In genomic region chr4:6362896-6363295, GRCh38 we compare ENCODE assay signal across 1 cellular context.
A peak's percentile ranks its signal among the peaks of the same experiment; 100 is the strongest.
TF ChIP-seq lines count a peak whose summit lies in the region.

No MANE protein-coding gene starts in this region.

TF ChIP-seq in WTC11, 78 proteins besides CTCF, POLR2A, EP300 and RAD21 (continued from another document):
- TF ChIP-seq ZSCAN18 (CRISPR knock-in tag; IDR thresholded peaks at IDR 0.05), result no peak
- TF ChIP-seq CDX4 (CRISPR knock-in tag; IDR thresholded peaks at IDR 0.05; ENCODE audit: borderline replicate concordance), result no peak
- TF ChIP-seq SOX15 (CRISPR knock-in tag; IDR thresholded peaks at IDR 0.05), result no peak
- no peak for TF ChIP-seq RELA (CRISPR knock-in tag; IDR thresholded peaks at IDR 0.05; ENCODE audit: borderline replicate concordance)
- TF ChIP-seq ZNF671 (CRISPR knock-in tag; IDR thresholded peaks at IDR 0.05), result no peak
- TF ChIP-seq MXD4 (CRISPR knock-in tag; IDR thresholded peaks at IDR 0.05; ENCODE audit: borderline replicate concordance), result no peak
- TF ChIP-seq ZNF512 (CRISPR knock-in tag; IDR thresholded peaks at IDR 0.05; ENCODE audit: borderline replicate concordance), result no peak
- no peak for TF ChIP-seq ATF2 (CRISPR knock-in tag; IDR thresholded peaks at IDR 0.05; ENCODE audit: borderline replicate concordance, low read depth)
- peak; percentile 85; the same call in 1 of the 2 replicates for TF ChIP-seq SMAD4 (CRISPR knock-in tag; IDR thresholded peaks at IDR 0.05)
- TF ChIP-seq, protein P1, sequence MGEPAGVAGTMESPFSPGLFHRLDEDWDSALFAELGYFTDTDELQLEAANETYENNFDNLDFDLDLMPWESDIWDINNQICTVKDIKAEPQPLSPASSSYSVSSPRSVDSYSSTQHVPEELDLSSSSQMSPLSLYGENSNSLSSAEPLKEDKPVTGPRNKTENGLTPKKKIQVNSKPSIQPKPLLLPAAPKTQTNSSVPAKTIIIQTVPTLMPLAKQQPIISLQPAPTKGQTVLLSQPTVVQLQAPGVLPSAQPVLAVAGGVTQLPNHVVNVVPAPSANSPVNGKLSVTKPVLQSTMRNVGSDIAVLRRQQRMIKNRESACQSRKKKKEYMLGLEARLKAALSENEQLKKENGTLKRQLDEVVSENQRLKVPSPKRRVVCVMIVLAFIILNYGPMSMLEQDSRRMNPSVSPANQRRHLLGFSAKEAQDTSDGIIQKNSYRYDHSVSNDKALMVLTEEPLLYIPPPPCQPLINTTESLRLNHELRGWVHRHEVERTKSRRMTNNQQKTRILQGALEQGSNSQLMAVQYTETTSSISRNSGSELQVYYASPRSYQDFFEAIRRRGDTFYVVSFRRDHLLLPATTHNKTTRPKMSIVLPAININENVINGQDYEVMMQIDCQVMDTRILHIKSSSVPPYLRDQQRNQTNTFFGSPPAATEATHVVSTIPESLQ (CRISPR knock-in tag; IDR thresholded peaks at IDR 0.05), result no peak
- no peak for TF ChIP-seq JAZF1 (CRISPR knock-in tag; IDR thresholded peaks at IDR 0.05)
- peak; percentile 74 for TF ChIP-seq ZNF281 (CRISPR knock-in tag; IDR thresholded peaks at IDR 0.05)
- TF ChIP-seq, protein P2, sequence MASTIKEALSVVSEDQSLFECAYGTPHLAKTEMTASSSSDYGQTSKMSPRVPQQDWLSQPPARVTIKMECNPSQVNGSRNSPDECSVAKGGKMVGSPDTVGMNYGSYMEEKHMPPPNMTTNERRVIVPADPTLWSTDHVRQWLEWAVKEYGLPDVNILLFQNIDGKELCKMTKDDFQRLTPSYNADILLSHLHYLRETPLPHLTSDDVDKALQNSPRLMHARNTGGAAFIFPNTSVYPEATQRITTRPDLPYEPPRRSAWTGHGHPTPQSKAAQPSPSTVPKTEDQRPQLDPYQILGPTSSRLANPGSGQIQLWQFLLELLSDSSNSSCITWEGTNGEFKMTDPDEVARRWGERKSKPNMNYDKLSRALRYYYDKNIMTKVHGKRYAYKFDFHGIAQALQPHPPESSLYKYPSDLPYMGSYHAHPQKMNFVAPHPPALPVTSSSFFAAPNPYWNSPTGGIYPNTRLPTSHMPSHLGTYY (CRISPR knock-in tag; IDR thresholded peaks at IDR 0.05), result no peak
- TF ChIP-seq, protein P3, sequence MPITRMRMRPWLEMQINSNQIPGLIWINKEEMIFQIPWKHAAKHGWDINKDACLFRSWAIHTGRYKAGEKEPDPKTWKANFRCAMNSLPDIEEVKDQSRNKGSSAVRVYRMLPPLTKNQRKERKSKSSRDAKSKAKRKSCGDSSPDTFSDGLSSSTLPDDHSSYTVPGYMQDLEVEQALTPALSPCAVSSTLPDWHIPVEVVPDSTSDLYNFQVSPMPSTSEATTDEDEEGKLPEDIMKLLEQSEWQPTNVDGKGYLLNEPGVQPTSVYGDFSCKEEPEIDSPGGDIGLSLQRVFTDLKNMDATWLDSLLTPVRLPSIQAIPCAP (CRISPR knock-in tag; IDR thresholded peaks at IDR 0.05), result peak; percentile 84; the same call in 1 of the 2 replicates
- peak; percentile 88; the same call in 1 of the 2 replicates for TF ChIP-seq ZNF232 (CRISPR knock-in tag; IDR thresholded peaks at IDR 0.05)
- TF ChIP-seq GRHL2 (CRISPR knock-in tag; IDR thresholded peaks at IDR 0.05; ENCODE audit: insufficient replicate concordance, severe bottlenecking), result no peak
- no peak for TF ChIP-seq SP1 (CRISPR knock-in tag; conservative IDR thresholded peaks at IDR 0.05)
- no peak for TF ChIP-seq USF2 (CRISPR knock-in tag; IDR thresholded peaks at IDR 0.05)
- no peak for TF ChIP-seq OVOL2 (CRISPR knock-in tag; IDR thresholded peaks at IDR 0.05; ENCODE audit: borderline replicate concordance)
- 0 out of 2 replicates have a peak, but pooled peaks have one; percentile 77 for TF ChIP-seq JUN (CRISPR knock-in tag; IDR thresholded peaks at IDR 0.05)
- no peak for TF ChIP-seq EMX1 (CRISPR knock-in tag; IDR thresholded peaks at IDR 0.05)
- no peak; the same call in 1 of the 2 replicates for TF ChIP-seq ATF1 (CRISPR knock-in tag; IDR thresholded peaks at IDR 0.05)
- no peak for TF ChIP-seq ZNF121 (CRISPR knock-in tag; IDR thresholded peaks at IDR 0.05)
- no peak for TF ChIP-seq ZNF138 (CRISPR knock-in tag; conservative IDR thresholded peaks at IDR 0.05)
- TF ChIP-seq NFE2L1 (CRISPR knock-in tag; IDR thresholded peaks at IDR 0.05), result peak; percentile 85
- TF ChIP-seq E2F4 (CRISPR knock-in tag; IDR thresholded peaks at IDR 0.05; ENCODE audit: borderline replicate concordance, low read depth), result peak; percentile 69
- no peak for TF ChIP-seq ZNF263 (CRISPR knock-in tag; IDR thresholded peaks at IDR 0.05; ENCODE audit: low read depth)
- TF ChIP-seq ELF4 (CRISPR knock-in tag; IDR thresholded peaks at IDR 0.05; ENCODE audit: low read depth), result no peak
- no peak for TF ChIP-seq ZNF532 (CRISPR knock-in tag; IDR thresholded peaks at IDR 0.05; ENCODE audit: borderline replicate concordance)
- TF ChIP-seq, protein P4, sequence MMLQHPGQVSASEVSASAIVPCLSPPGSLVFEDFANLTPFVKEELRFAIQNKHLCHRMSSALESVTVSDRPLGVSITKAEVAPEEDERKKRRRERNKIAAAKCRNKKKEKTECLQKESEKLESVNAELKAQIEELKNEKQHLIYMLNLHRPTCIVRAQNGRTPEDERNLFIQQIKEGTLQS (CRISPR knock-in tag; conservative IDR thresholded peaks at IDR 0.05), result no peak
- TF ChIP-seq PRRX2 (CRISPR knock-in tag; IDR thresholded peaks at IDR 0.05), result no peak
